In genomic region chr3:119681279-119681678, GRCh38 we compare ENCODE assay signal across 2 cellular contexts.
TF ChIP-seq lines count a peak whose summit lies in the region.

No MANE protein-coding gene starts in this region.

TF ChIP-seq in K562, 482 proteins besides CTCF, POLR2A, EP300 and RAD21 (continues in another document):
- peak; percentile 74 for TF ChIP-seq DEAF1 (CRISPR knock-in tag; IDR thresholded peaks at IDR 0.05)
- TF ChIP-seq ZNF717 (CRISPR knock-in tag; IDR thresholded peaks at IDR 0.05), result no peak
- TF ChIP-seq SMARCE1 (IDR thresholded peaks at IDR 0.05), result no peak
- no peak for TF ChIP-seq ATF2 (CRISPR knock-in tag; IDR thresholded peaks at IDR 0.05)
- TF ChIP-seq ZSCAN32 (CRISPR knock-in tag; IDR thresholded peaks at IDR 0.05), result no peak
- no peak for TF ChIP-seq ZFP30 (CRISPR knock-in tag; IDR thresholded peaks at IDR 0.05; ENCODE audit: borderline replicate concordance)
- no peak for TF ChIP-seq USF1 (CRISPR knock-in tag; IDR thresholded peaks at IDR 0.05)
- no peak for TF ChIP-seq RHOXF2B (CRISPR knock-in tag; conservative IDR thresholded peaks at IDR 0.05)
- no peak for TF ChIP-seq NR0B1 (IDR thresholded peaks at IDR 0.05; ENCODE audit: partially characterized antibody)
- TF ChIP-seq ZNF707 (CRISPR knock-in tag; conservative IDR thresholded peaks at IDR 0.05), result no peak
- no peak for TF ChIP-seq ZNF57 (CRISPR knock-in tag; IDR thresholded peaks at IDR 0.05)
- no peak for TF ChIP-seq ZNF384 (IDR thresholded peaks at IDR 0.05; ENCODE audit: low read depth, low read length)
- TF ChIP-seq SMC3 (conservative IDR thresholded peaks at IDR 0.05; ENCODE audit: insufficient read depth, low read depth, low read length), result peak; percentile 36; the same call in 1 of the 2 replicates
- no peak for TF ChIP-seq CHD1 (IDR thresholded peaks at IDR 0.05; ENCODE audit: low read length)
- TF ChIP-seq KAT7 (CRISPR knock-in tag; IDR thresholded peaks at IDR 0.05; ENCODE audit: borderline replicate concordance), result no peak
- no peak for TF ChIP-seq MBD1 (CRISPR knock-in tag; IDR thresholded peaks at IDR 0.05)
- TF ChIP-seq MECOM (CRISPR knock-in tag; IDR thresholded peaks at IDR 0.05), result no peak
- no peak for TF ChIP-seq STAT5B (CRISPR knock-in tag; IDR thresholded peaks at IDR 0.05)
- TF ChIP-seq ZNF511 (CRISPR knock-in tag; IDR thresholded peaks at IDR 0.05), result no peak
- TF ChIP-seq PPARD (CRISPR knock-in tag; IDR thresholded peaks at IDR 0.05), result no peak
- TF ChIP-seq ZNF395 (CRISPR knock-in tag; IDR thresholded peaks at IDR 0.05), result no peak
- no peak for TF ChIP-seq MAFF (IDR thresholded peaks at IDR 0.05; ENCODE audit: low read length)

TF ChIP-seq in neural cell, 6 proteins besides CTCF, POLR2A, EP300 and RAD21:
- TF ChIP-seq SMC3 (conservative IDR thresholded peaks at IDR 0.05; ENCODE audit: poor library complexity) (peak; percentile 59), TAF1 (IDR thresholded peaks at IDR 0.05; ENCODE audit: low read depth) (no peak), EZH2 (IDR thresholded peaks at IDR 0.05; ENCODE audit: borderline replicate concordance, insufficient read depth, low read length, poor library complexity, severe bottlenecking) (no peak), MXI1 (conservative IDR thresholded peaks at IDR 0.05; ENCODE audit: poor library complexity, severe bottlenecking) (no peak)
